14 cellular contexts compared by ENCODE assay signal in the genomic region with DNA sequence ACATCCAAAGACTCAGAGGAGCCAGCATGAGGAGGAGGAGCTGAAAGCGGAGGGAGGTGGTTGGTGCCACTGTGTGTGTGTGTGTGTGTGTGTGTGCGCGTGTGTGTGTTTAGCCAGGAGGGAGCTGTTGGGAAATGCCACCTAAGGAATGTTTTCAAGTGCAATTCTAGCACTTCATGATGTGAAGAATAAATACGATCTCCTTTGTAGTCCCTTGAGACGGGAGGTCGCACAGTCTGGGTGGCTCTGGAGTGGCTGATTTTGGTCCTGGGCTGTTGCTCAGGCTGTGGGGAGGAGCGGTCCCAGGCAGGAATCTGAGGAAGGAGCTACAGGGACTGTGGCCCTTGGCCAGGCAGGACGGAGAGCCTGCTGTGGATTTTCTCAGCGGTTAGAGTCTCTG.
"Had no signal": no experiment of that assay in that cellular context is flagged by ENCODE, and none has a peak within 500 bp of the region (broad histone marks: within the 10 kb centered on the region; RNA-seq: fewer than 3 reads in every experiment).

No MANE protein-coding gene starts in this region.

- H3K36me3 ChIP-seq: prostate gland, suprapubic skin had no signal

- H3K9me3 ChIP-seq: mucosa of descending colon, prostate gland, suprapubic skin had no signal

- H3K27me3 Mint-ChIP-seq: activated naive CD8-positive, alpha-beta T cell had no signal

- ATAC-seq: mucosa of descending colon; naive thymus-derived CD8-positive, alpha-beta T cell had no signal

- H3K4me3 ChIP-seq: mucosa of descending colon, prostate gland, suprapubic skin had no signal

- DNase-seq: activated CD4-positive, alpha-beta T cell treated with anti-CD3 and anti-CD28 coated beads, Interleukin-2, amount 50 U/mL, for 1 hour; activated CD4-positive, CD25-positive, alpha-beta regulatory T cell; activated effector memory CD4-positive, alpha-beta T cell treated with Interleukin-2 at 50 U/mL for 16 hours; hippocampal formation; kidney glomerular epithelial cell; mucosa of descending colon; naive thymus-derived CD8-positive, alpha-beta T cell; nucleus accumbens; stimulated activated CD4-positive, alpha-beta T cell treated with anti-CD3 and anti-CD28 coated beads, Interleukin-12 subunit alpha, Interleukin-12 subunit beta, amount 100 ng/mL, for 4 hours; stimulated activated naive CD4-positive, alpha-beta T cell treated with Interleukin-2 at 50 U/mL for 16 hours had no signal

- H3K4me3 Mint-ChIP-seq: activated naive CD8-positive, alpha-beta T cell; naive thymus-derived CD8-positive, alpha-beta T cell; T-helper 1 cell treated with Interleukin-12 subunit alpha and Interleukin-12 subunit beta and Interleukin-4 antibody, amounts not matched to agents 30 μg/mL and 1 μg/mL, for 36 hours had no signal

- H3K27me3 ChIP-seq: suprapubic skin had no signal

- H3K27ac Mint-ChIP-seq: activated naive CD8-positive, alpha-beta T cell; naive thymus-derived CD8-positive, alpha-beta T cell; T-helper 1 cell treated with Interleukin-12 subunit alpha and Interleukin-12 subunit beta and Interleukin-4 antibody, amounts not matched to agents 30 μg/mL and 1 μg/mL, for 36 hours had no signal

- H3K4me1 ChIP-seq: prostate gland had no signal
